1 cellular context compared by ENCODE assay signal in the genomic region with DNA sequence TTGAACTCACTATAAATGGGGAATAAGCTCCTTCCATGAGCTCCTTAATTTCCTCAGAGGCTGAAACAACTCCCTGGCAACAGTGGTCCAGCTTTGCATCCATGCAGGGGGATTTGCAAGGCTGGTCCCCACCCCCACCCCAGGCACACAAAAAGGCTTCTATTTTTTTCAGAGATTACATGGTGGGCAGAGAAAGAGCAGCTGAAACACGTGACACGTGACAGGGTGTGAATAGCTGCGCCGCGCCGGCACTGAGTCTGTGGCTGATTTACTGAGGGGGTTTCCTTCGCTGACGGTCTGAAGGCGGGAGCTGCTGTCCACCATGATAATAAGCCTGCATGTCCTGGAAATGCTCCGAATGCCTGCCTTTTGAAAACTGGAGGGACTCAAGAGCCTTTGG.
TF ChIP-seq lines count a peak whose summit lies in the region.

No MANE protein-coding gene starts in this region.

TF ChIP-seq in neural cell, 6 proteins besides CTCF, POLR2A, EP300 and RAD21:
- TF ChIP-seq, protein P1, sequence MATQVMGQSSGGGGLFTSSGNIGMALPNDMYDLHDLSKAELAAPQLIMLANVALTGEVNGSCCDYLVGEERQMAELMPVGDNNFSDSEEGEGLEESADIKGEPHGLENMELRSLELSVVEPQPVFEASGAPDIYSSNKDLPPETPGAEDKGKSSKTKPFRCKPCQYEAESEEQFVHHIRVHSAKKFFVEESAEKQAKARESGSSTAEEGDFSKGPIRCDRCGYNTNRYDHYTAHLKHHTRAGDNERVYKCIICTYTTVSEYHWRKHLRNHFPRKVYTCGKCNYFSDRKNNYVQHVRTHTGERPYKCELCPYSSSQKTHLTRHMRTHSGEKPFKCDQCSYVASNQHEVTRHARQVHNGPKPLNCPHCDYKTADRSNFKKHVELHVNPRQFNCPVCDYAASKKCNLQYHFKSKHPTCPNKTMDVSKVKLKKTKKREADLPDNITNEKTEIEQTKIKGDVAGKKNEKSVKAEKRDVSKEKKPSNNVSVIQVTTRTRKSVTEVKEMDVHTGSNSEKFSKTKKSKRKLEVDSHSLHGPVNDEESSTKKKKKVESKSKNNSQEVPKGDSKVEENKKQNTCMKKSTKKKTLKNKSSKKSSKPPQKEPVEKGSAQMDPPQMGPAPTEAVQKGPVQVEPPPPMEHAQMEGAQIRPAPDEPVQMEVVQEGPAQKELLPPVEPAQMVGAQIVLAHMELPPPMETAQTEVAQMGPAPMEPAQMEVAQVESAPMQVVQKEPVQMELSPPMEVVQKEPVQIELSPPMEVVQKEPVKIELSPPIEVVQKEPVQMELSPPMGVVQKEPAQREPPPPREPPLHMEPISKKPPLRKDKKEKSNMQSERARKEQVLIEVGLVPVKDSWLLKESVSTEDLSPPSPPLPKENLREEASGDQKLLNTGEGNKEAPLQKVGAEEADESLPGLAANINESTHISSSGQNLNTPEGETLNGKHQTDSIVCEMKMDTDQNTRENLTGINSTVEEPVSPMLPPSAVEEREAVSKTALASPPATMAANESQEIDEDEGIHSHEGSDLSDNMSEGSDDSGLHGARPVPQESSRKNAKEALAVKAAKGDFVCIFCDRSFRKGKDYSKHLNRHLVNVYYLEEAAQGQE (IDR thresholded peaks at IDR 0.05; ENCODE audit: borderline replicate concordance): no peak
- no peak for TF ChIP-seq MXI1 (conservative IDR thresholded peaks at IDR 0.05; ENCODE audit: poor library complexity, severe bottlenecking)
- TF ChIP-seq EZH2 (IDR thresholded peaks at IDR 0.05; ENCODE audit: borderline replicate concordance, insufficient read depth, low read length, poor library complexity, severe bottlenecking): no peak
- TF ChIP-seq POLR2AphosphoS5 (IDR thresholded peaks at IDR 0.05): no peak
- TF ChIP-seq SMC3 (conservative IDR thresholded peaks at IDR 0.05; ENCODE audit: poor library complexity): no peak
- no peak for TF ChIP-seq TAF1 (IDR thresholded peaks at IDR 0.05; ENCODE audit: low read depth)
